In genomic region chr11:28223994-28224393, GRCh38 we compare ENCODE assay signal across 19 cellular contexts.
"Had no signal": no experiment of that assay in that cellular context is flagged by ENCODE, and none has a peak within 500 bp of the region (broad histone marks: within the 10 kb centered on the region; RNA-seq: fewer than 3 reads in every experiment).

No MANE protein-coding gene starts in this region.

- ATAC-seq: heart left ventricle; left lobe of liver; naive thymus-derived CD4-positive, alpha-beta T cell; psoas muscle; right lobe of liver had no signal

- DNase-seq: dorsolateral prefrontal cortex; effector CD8-positive, alpha-beta T cell; foreskin melanocyte; heart left ventricle; hypothalamus; mammary epithelial cell; naive thymus-derived CD4-positive, alpha-beta T cell; nephron progenitor cell; psoas muscle; retina; right lobe of liver; spleen; stimulated activated CD4-positive, alpha-beta T cell treated with anti-CD3 and anti-CD28 coated beads, Interleukin-15, amount 100 ng/mL, for 24 hours; stimulated activated CD4-positive, alpha-beta T cell treated with anti-CD3 and anti-CD28 coated beads, Interleukin-1b, Interleukin-23, amount 100 ng/mL, for 48 hours; stimulated activated naive CD4-positive, alpha-beta T cell; stomach; substantia nigra; transverse colon had no signal
